In the genomic region with DNA sequence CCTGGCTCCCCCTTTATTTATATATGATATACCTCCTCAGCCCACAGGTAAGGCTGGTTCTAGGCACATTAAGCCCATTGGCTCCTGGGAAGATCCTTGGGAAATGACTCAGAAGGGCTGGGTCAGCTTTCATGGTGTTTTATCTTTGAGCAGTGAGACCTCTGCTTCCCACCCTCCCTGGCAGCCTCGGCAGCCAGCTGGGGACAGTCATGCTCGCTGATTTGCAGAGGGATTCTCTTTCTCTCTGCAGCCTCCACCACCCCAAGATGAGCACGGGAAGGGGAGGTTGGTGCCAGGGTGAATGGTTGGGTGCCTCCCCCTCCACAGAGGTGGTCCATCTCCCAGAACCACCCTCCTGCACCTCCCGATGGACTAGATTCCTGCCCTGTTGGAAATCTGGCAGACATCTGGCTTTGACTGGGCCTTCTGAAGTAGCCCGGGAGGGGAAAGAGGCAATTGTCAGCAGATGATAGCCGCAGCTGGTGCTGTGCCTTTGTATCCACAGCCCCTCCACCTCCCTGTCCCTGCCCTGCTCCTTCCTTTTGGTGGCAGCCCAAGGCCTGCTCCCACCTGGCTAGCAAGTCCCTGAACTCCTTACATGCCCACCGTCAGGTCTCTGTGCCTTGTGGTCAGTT, we compare ENCODE assay signal across 8 cellular contexts. TPM values are rescaled to one million over a fixed set of nuclear protein-coding genes. Genes with fewer than 3 reads are reported as not detected.
A peak's percentile ranks its signal among the peaks of the same experiment; 100 is the strongest.
DNase-seq lines count a peak whose midpoint lies in the region; ATAC-seq and TF ChIP-seq lines count a peak whose summit lies in the region.

No MANE protein-coding gene starts in this region.

- CTCF ChIA-PET in AG04450 (lab: Charles Lee) = interaction anchor here (1.0 to 1.1 kb wide), 2 partner anchors 23 to 1298 kb away, joined by 3 read pairs; no protein-coding TSS in a partner anchor

- POLR2A ChIA-PET in AG04450 (lab: Yijun Ruan, JAX) = interaction anchor here (0.8 to 1.9 kb wide), 5 partner anchors 14 to 27 kb away, joined by 3 to 13 read pairs (median 4); a partner anchor contains a TSS

- H3K27me3 ChIP-seq in AG04450 (ENCODE audit: control insufficient read depth, insufficient read depth, low read length) = no peaks in the 10 kb centered on the region

- DNase-seq in AG04450 (ENCODE audit: low read depth, low spot score) (no peak), NCI-H1694 treated with DMSO at 0.1 percent for 48 hours (lab: John Stamatoyannopoulos, UW) (peak; percentile 48), coronary artery (ENCODE audit: low spot score) (no peak), superior temporal gyrus (ENCODE audit: extremely low spot score) (no peak), NCI-H1436 treated with DMSO at 0.1 percent for 48 hours (lab: John Stamatoyannopoulos, UW) (no peak), HuH-7.5 (ENCODE audit: low spot score) (no peak)

- H3K9me3 ChIP-seq in AG04450 (ENCODE audit: control insufficient read depth, insufficient read depth, low read length) (no peaks in the 10 kb centered on the region), mesodermal cell (ENCODE audit: control insufficient read depth, low read length) (no peaks in the 10 kb centered on the region)

- H3K4me1 ChIP-seq in mesodermal cell (ENCODE audit: control insufficient read depth, insufficient read depth, low read length, poor library complexity, severe bottlenecking) = peaks cover 50% of the 10 kb centered on the region

- no peaks in the 10 kb centered on the region for H3K36me3 ChIP-seq in mesodermal cell (ENCODE audit: control insufficient read depth, insufficient read depth, low read length)

- 26 to 34% methylated on average over 2 to 3 of the region's 7 CpGs for WGBS in mesodermal cell (ENCODE audit: insufficient coverage in 2 of 2), 2 experiments

- no peak for ATAC-seq in HG02798 (IDR thresholded peaks at IDR 0.05; ENCODE audit: poor library complexity, unreplicated experiment)

- H3K27ac ChIP-seq in AG04450 (ENCODE audit: low read depth, low read length) (peak overlapping the region; percentile 90), coronary artery (peak overlapping the region; percentile 37 to 71), mesodermal cell (ENCODE audit: low read depth, low read length, severe bottlenecking) (peak overlapping the region; percentile 61)

- H3K4me3 ChIP-seq in AG04450 (ENCODE audit: low read depth, low read length) (no peak overlapping the region), coronary artery (no peak overlapping the region), mesodermal cell (ENCODE audit: extremely low read depth, insufficient read depth, low read length, poor library complexity, severe bottlenecking) (no peak overlapping the region)

- TF ChIP-seq CTCF in AG04450 (IDR thresholded peaks at IDR 0.05; ENCODE audit: low read depth, low read length) (no peak), coronary artery (IDR thresholded peaks at IDR 0.05) (no peak)

RNA-seq across cellular contexts. Expression of a gene that starts 24.7 kb away (rescaled TPM):
- 20.4 and 20.7 TPM in 2 replicates for polyA plus RNA-seq in AG04450 (2011; rRNA removed)
- polyA minus RNA-seq in AG04450 (2011; rRNA and poly(A)+ RNA removed) = 26.6 and 31.9 TPM in 2 replicates
- polyA plus RNA-seq in mesodermal cell (2013, experiment 1 of 2) = 11.9 TPM
- 8.5 TPM for polyA plus RNA-seq in mesodermal cell (2013, experiment 2 of 2)
